ENCODE assay signal across 16 cellular contexts in genomic region chr10:95688648-95689047, GRCh38.
"Had no signal": no experiment of that assay in that cellular context is flagged by ENCODE, and none has a peak within 500 bp of the region (broad histone marks: within the 10 kb centered on the region; RNA-seq: fewer than 3 reads in every experiment).

No MANE protein-coding gene starts in this region.

- H3K27ac Mint-ChIP-seq: activated CD4-positive, alpha-beta T cell treated with anti-CD3 and anti-CD28 coated beads for 36 hours; activated naive CD4-positive, alpha-beta T cell treated with anti-CD3 and anti-CD28 coated beads, Interleukin-2, amount 10 ng/mL, durations not matched to agents 7 days and 5 days; activated T-helper 17 cell treated with anti-CD3 and anti-CD28 coated beads, Interleukin-2, amount 50 U/mL, for 72 hours; mesothelial cell of epicardium had no signal

- H3K9me3 Mint-ChIP-seq: activated naive CD4-positive, alpha-beta T cell treated with anti-CD3 and anti-CD28 coated beads, Interleukin-2, amount 10 ng/mL, durations not matched to agents 7 days and 5 days; activated T-helper 17 cell treated with anti-CD3 and anti-CD28 coated beads, Interleukin-2, amount 50 U/mL, for 72 hours; mesothelial cell of epicardium had no signal

- ATAC-seq: activated CD4-positive, alpha-beta T cell treated with anti-CD3 and anti-CD28 coated beads for 36 hours; activated T-helper 17 cell treated with anti-CD3 and anti-CD28 coated beads, Interleukin-2, amount 50 U/mL, for 72 hours had no signal

- H3K4me3 Mint-ChIP-seq: activated CD4-positive, alpha-beta T cell treated with anti-CD3 and anti-CD28 coated beads for 36 hours; activated naive CD4-positive, alpha-beta T cell treated with anti-CD3 and anti-CD28 coated beads, Interleukin-2, amount 10 ng/mL, durations not matched to agents 7 days and 5 days; activated T-helper 17 cell treated with anti-CD3 and anti-CD28 coated beads, Interleukin-2, amount 50 U/mL, for 72 hours; mesothelial cell of epicardium had no signal

- H3K4me3 ChIP-seq: adrenal gland, right atrium auricular region, skin epidermis, tibial artery, uterus had no signal

- H3K27me3 Mint-ChIP-seq: activated CD4-positive, alpha-beta T cell treated with anti-CD3 and anti-CD28 coated beads for 36 hours; activated naive CD4-positive, alpha-beta T cell treated with anti-CD3 and anti-CD28 coated beads, Interleukin-2, amount 10 ng/mL, durations not matched to agents 7 days and 5 days; activated T-helper 17 cell treated with anti-CD3 and anti-CD28 coated beads, Interleukin-2, amount 50 U/mL, for 72 hours had no signal

- H3K9me3 ChIP-seq: adrenal gland, right atrium auricular region, tibial artery, uterus had no signal

- DNase-seq: activated CD4-positive, alpha-beta T cell treated with anti-CD3 and anti-CD28 coated beads for 36 hours; activated naive CD4-positive, alpha-beta T cell treated with anti-CD3 and anti-CD28 coated beads, Interleukin-2, amount 10 ng/mL, durations not matched to agents 7 days and 5 days; adrenal gland; central memory CD4-positive, alpha-beta T cell; cortex of kidney; effector CD8-positive, alpha-beta T cell; hippocampal formation; posterior cingulate gyrus; T-helper 9 cell; tibial artery; uterus had no signal

- H3K27ac ChIP-seq: adrenal gland, epithelial cell of prostate, right atrium auricular region, skin epidermis, tibial artery, uterus had no signal

- H3K36me3 ChIP-seq: uterus had no signal
